Comparison of ENCODE assay signal across 32 cellular contexts in genomic region chr14:31461545-31461944, GRCh38. TPM values are rescaled to one million over a fixed set of nuclear protein-coding genes. Genes with fewer than 3 reads are reported as not detected.
"Had no signal": no experiment of that assay in that cellular context is flagged by ENCODE, and none has a peak within 500 bp of the region (broad histone marks: within the 10 kb centered on the region; RNA-seq: fewer than 3 reads in every experiment).

No MANE protein-coding gene starts in this region.

- H3K36me3 Mint-ChIP-seq: activated CD8-positive, alpha-beta memory T cell treated with anti-CD3 and anti-CD28 coated beads, Interleukin-2, amount 10 ng/mL, durations not matched to agents 7 days and 5 days had no signal

- ATAC-seq: activated CD8-positive, alpha-beta memory T cell treated with anti-CD3 and anti-CD28 coated beads, Interleukin-2, amount 10 ng/mL, durations not matched to agents 7 days and 5 days; activated T-helper 17 cell treated with anti-CD3 and anti-CD28 coated beads, Interleukin-2, amount 50 U/mL, for 72 hours; left colon; lower lobe of right lung; right cardiac atrium; stimulated activated effector memory CD8-positive, alpha-beta T cell treated with anti-CD3 and anti-CD28 coated beads, Interleukin-12 subunit alpha, Interleukin-12 subunit beta, amount 100 ng/mL, for 72 hours had no signal

- H3K27ac ChIP-seq: cardiac muscle cell, foreskin keratinocyte, hepatocyte, lower lobe of right lung, prostate gland, skin epidermis, tibial artery had no signal

- H2AFZ ChIP-seq: hepatocyte had no signal

- H3K9me3 ChIP-seq: lower lobe of right lung, prostate gland, tibial artery had no signal

- H3K27ac Mint-ChIP-seq: activated CD4-positive, alpha-beta memory T cell treated with anti-CD3 and anti-CD28 coated beads, Interleukin-2, amount 10 ng/mL, durations not matched to agents 7 days and 5 days; activated CD8-positive, alpha-beta memory T cell treated with anti-CD3 and anti-CD28 coated beads, Interleukin-2, amount 10 ng/mL, durations not matched to agents 7 days and 5 days; activated naive CD8-positive, alpha-beta T cell treated with anti-CD3 and anti-CD28 coated beads for 36 hours; activated T-helper 17 cell treated with anti-CD3 and anti-CD28 coated beads, Interleukin-2, amount 50 U/mL, for 72 hours; nephron; stimulated activated effector memory CD8-positive, alpha-beta T cell treated with anti-CD3 and anti-CD28 coated beads, Interleukin-12 subunit alpha, Interleukin-12 subunit beta, amount 100 ng/mL, for 72 hours had no signal

- H3K36me3 ChIP-seq: cardiac muscle cell, lower lobe of right lung, prostate gland, tibial artery had no signal

- FAIRE-seq: endothelial cell of umbilical vein, islet of Langerhans, urothelium cell line had no signal

- H3K27me3 Mint-ChIP-seq: activated naive CD8-positive, alpha-beta T cell treated with anti-CD3 and anti-CD28 coated beads for 36 hours; activated T-helper 17 cell treated with anti-CD3 and anti-CD28 coated beads, Interleukin-2, amount 50 U/mL, for 72 hours had no signal

- H3K4me2 ChIP-seq: hepatocyte had no signal

- H3K4me1 Mint-ChIP-seq: activated T-helper 17 cell treated with anti-CD3 and anti-CD28 coated beads, Interleukin-2, amount 50 U/mL, for 72 hours had no signal

- H3K27me3 ChIP-seq: cardiac muscle cell, foreskin keratinocyte, hepatocyte, tibial artery had no signal

- H3K9me3 Mint-ChIP-seq: activated CD4-positive, alpha-beta memory T cell treated with anti-CD3 and anti-CD28 coated beads, Interleukin-2, amount 10 ng/mL, durations not matched to agents 7 days and 5 days; activated naive CD8-positive, alpha-beta T cell treated with anti-CD3 and anti-CD28 coated beads for 36 hours; activated T-helper 17 cell treated with anti-CD3 and anti-CD28 coated beads, Interleukin-2, amount 50 U/mL, for 72 hours; nephron; stimulated activated effector memory CD8-positive, alpha-beta T cell treated with anti-CD3 and anti-CD28 coated beads, Interleukin-12 subunit alpha, Interleukin-12 subunit beta, amount 100 ng/mL, for 72 hours had no signal

- H3K4me3 Mint-ChIP-seq: activated CD4-positive, alpha-beta memory T cell treated with anti-CD3 and anti-CD28 coated beads, Interleukin-2, amount 10 ng/mL, durations not matched to agents 7 days and 5 days; activated CD8-positive, alpha-beta memory T cell treated with anti-CD3 and anti-CD28 coated beads, Interleukin-2, amount 10 ng/mL, durations not matched to agents 7 days and 5 days; activated naive CD8-positive, alpha-beta T cell treated with anti-CD3 and anti-CD28 coated beads for 36 hours; activated T-helper 17 cell treated with anti-CD3 and anti-CD28 coated beads, Interleukin-2, amount 50 U/mL, for 72 hours; nephron; stimulated activated effector memory CD8-positive, alpha-beta T cell treated with anti-CD3 and anti-CD28 coated beads, Interleukin-12 subunit alpha, Interleukin-12 subunit beta, amount 100 ng/mL, for 72 hours had no signal

- DNase-seq: activated CD4-positive, alpha-beta memory T cell treated with anti-CD3 and anti-CD28 coated beads, Interleukin-2, amount 10 ng/mL, durations not matched to agents 7 days and 5 days; activated CD4-positive, alpha-beta T cell treated with anti-CD3 and anti-CD28 coated beads for 48 hours; activated CD4-positive, CD25-positive, alpha-beta regulatory T cell; activated CD8-positive, alpha-beta memory T cell treated with anti-CD3 and anti-CD28 coated beads, Interleukin-2, amount 10 ng/mL, durations not matched to agents 7 days and 5 days; activated naive CD4-positive, alpha-beta T cell; activated naive CD8-positive, alpha-beta T cell treated with anti-CD3 and anti-CD28 coated beads for 36 hours; amniotic stem cell; dermis blood vessel endothelial cell; effector memory CD4-positive, alpha-beta T cell; foreskin keratinocyte; left colon; lower lobe of right lung; midbrain; right cardiac atrium; stimulated activated CD4-positive, alpha-beta T cell treated with anti-CD3 and anti-CD28 coated beads, Interleukin-15, amount 100 ng/mL, for 24 hours; stimulated activated CD4-positive, alpha-beta T cell treated with anti-CD3 and anti-CD28 coated beads, Interleukin-4, amount 100 ng/mL, for 1 hour; T-helper 1 cell; T-helper 9 cell; tibial artery had no signal

- H3K4me3 ChIP-seq: cardiac muscle cell, hepatocyte, lower lobe of right lung, prostate gland, skin epidermis, tibial artery had no signal

RNA-seq across cellular contexts. Expression of gene GPR33, which starts 26.3 kb away (rescaled TPM):
- total RNA-seq: activated CD4-positive, alpha-beta memory T cell treated with anti-CD3 and anti-CD28 coated beads, Interleukin-2, amount 10 ng/mL, durations not matched to agents 7 days and 5 days; activated CD8-positive, alpha-beta memory T cell treated with anti-CD3 and anti-CD28 coated beads, Interleukin-2, amount 10 ng/mL, durations not matched to agents 7 days and 5 days; activated naive CD8-positive, alpha-beta T cell treated with anti-CD3 and anti-CD28 coated beads for 36 hours; activated T-helper 17 cell treated with anti-CD3 and anti-CD28 coated beads, Interleukin-2, amount 50 U/mL, for 72 hours; cardiac muscle cell; dermis blood vessel endothelial cell; endothelial cell of umbilical vein; fibroblast of lung; foreskin keratinocyte; hepatocyte; left colon; lower lobe of right lung; omental fat pad; prostate gland; right cardiac atrium; subcutaneous adipose tissue had no signal
- polyA plus RNA-seq: cardiac muscle cell, endothelial cell of umbilical vein, fibroblast of lung, foreskin keratinocyte, hepatocyte, right cardiac atrium had no signal
